1 cellular context compared by ENCODE assay signal in genomic region chr11:3795131-3796092, GRCh38.
TF ChIP-seq lines count a peak whose summit lies in the region.

No MANE protein-coding gene starts in this region.

TF ChIP-seq in endothelial cell of umbilical vein, 7 proteins besides CTCF, POLR2A, EP300 and RAD21:
- no peak for TF ChIP-seq POLR2AphosphoS5 (IDR thresholded peaks at IDR 0.05; ENCODE audit: insufficient read depth, low read depth, low read length)
- TF ChIP-seq GATA2 (IDR thresholded peaks at IDR 0.05; ENCODE audit: insufficient read depth, insufficient read length, low read depth, low read length): no peak
- no peak for TF ChIP-seq MAX (IDR thresholded peaks at IDR 0.05; ENCODE audit: insufficient read depth, insufficient read length)
- no peak for TF ChIP-seq JUN (IDR thresholded peaks at IDR 0.05; ENCODE audit: borderline replicate concordance, insufficient read depth, insufficient read length, low read depth)
- no peak for TF ChIP-seq FOS (IDR thresholded peaks at IDR 0.05; ENCODE audit: borderline replicate concordance, insufficient read depth, low read length)
- TF ChIP-seq MYC (IDR thresholded peaks at IDR 0.05; ENCODE audit: low read depth, low read length): no peak
- TF ChIP-seq EZH2 (IDR thresholded peaks at IDR 0.05; ENCODE audit: borderline replicate concordance, low read depth, low read length, severe bottlenecking): no peak
